3 cellular contexts compared by ENCODE assay signal in the genomic region with DNA sequence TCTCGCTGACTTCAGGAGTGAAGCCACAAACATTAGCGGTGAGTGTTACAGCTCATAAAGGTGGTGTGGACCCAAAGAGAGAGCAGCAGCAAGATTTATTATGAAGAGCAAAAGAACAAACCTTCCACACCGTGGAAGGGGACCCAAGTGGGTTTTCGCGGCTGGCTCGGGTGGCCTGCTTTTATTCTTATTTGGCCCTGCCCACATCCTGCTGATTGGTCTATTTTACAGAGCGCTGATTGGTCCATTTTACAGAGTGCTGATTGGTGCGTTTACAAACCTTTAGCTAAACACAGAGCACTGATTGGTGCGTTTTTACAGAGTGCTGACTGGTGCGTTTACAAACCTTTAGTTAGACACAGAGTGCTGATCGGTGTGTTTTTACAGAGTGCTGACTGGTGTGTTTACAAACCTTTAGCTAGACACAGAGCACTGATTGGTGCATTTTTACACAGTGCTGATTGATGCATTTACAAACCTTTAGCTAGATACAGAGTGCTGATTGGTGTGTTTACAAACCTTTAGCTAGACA.
TF ChIP-seq lines count a peak whose summit lies in the region.

No MANE protein-coding gene starts in this region.

TF ChIP-seq in IMR-90, 13 proteins besides CTCF, POLR2A, EP300 and RAD21:
- peak; percentile 35; the same call in 1 of the 2 replicates for TF ChIP-seq MAFK (IDR thresholded peaks at IDR 0.05; ENCODE audit: low read depth, low read length)

TF ChIP-seq in WTC11, 78 proteins besides CTCF, POLR2A, EP300 and RAD21:
- peak; percentile 47 for TF ChIP-seq NFYB (CRISPR knock-in tag; conservative IDR thresholded peaks at IDR 0.05; ENCODE audit: low read depth)

TF ChIP-seq in HepG2, 621 proteins besides CTCF, POLR2A, EP300 and RAD21:
- TF ChIP-seq MAFK (conservative IDR thresholded peaks at IDR 0.05 in 1 of 2, IDR thresholded peaks at IDR 0.05 in 1 of 2; ENCODE audit: low read length in 2 of 2) (peak in 1 of 2 experiments; percentile 57; a peak in 2 of 4 replicates), MAFF (IDR thresholded peaks at IDR 0.05; ENCODE audit: low read depth, low read length) (peak; percentile 45; the same call in 1 of the 2 replicates), NFYB (CRISPR knock-in tag; IDR thresholded peaks at IDR 0.05) (0 out of 2 replicates have a peak, but pooled peaks have one; percentile 43)
